12 cellular contexts compared by ENCODE assay signal in the genomic region with DNA sequence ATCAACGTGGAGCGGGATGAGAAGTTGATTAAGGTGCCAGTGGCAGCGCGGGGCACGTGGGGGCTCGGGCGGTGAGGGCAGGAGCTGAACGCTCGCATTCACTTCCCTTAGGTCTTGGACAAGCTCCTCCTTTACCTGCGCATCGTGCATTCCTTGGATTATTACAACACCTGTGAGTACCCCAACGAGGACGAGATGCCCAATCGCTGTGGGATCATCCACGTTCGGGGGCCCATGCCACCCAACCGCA. TPM values are rescaled to one million over a fixed set of nuclear protein-coding genes. Genes with fewer than 3 reads are reported as not detected.
A peak's percentile ranks its signal among the peaks of the same experiment; 100 is the strongest.
DNase-seq lines count a peak whose midpoint lies in the region; ATAC-seq and TF ChIP-seq lines count a peak whose summit lies in the region.
"Had no signal": no experiment of that assay in that cellular context is flagged by ENCODE, and none has a peak within 500 bp of the region (broad histone marks: within the 10 kb centered on the region; RNA-seq: fewer than 3 reads in every experiment).

No MANE protein-coding gene starts in this region.

- no peak for TF ChIP-seq POLR2A in transverse colon (IDR thresholded peaks at IDR 0.05)

- H3K27ac ChIP-seq in cardiac muscle cell (peak overlapping the region; percentile 2), left lung (peak overlapping the region; percentile 8 to 71), transverse colon (peak overlapping the region; percentile 94 to 100 (median 96))

- no peak for TF ChIP-seq EP300 in transverse colon (IDR thresholded peaks at IDR 0.05; ENCODE audit: low read depth)

- H3K4me1 ChIP-seq in cardiac muscle cell (ENCODE audit: low read depth), result peaks cover 22% of the 10 kb centered on the region
- peaks cover 25 to 42% of the 10 kb centered on the region in 2 donors for H3K4me1 ChIP-seq in left lung
- peaks cover 26 to 42% (median 30%) of the 10 kb centered on the region in 4 donors for H3K4me1 ChIP-seq in transverse colon

- DNase-seq in cardiac muscle cell (ENCODE audit: low read depth in 1 of 2, low spot score in 1 of 2) (no peak), Right ventricle myocardium superior (no peak), T-helper 17 cell (no peak), left lung (no peak), transverse colon (no peak), globus pallidus (ENCODE audit: low spot score) (no peak), MV-4-11 (lab: John Stamatoyannopoulos, UW) (no peak)
- DNase-seq in effector CD4-positive, alpha-beta T cell, result no peak
- DNase-seq: NCI-H345; RPMI8226; stimulated activated CD4-positive, alpha-beta T cell treated with anti-CD3 and anti-CD28 coated beads, Interleukin-12 subunit alpha, Interleukin-12 subunit beta, amount 100 ng/mL, for 4 hours had no signal

- H3K4me3 ChIP-seq in cardiac muscle cell (no peak overlapping the region), left lung (no peak overlapping the region), transverse colon (no peak overlapping the region)

- H3K36me3 Mint-ChIP-seq in T-helper 17 cell (ENCODE audit: low read depth), result peaks cover 24% of the 10 kb centered on the region

- H3K27me3 ChIP-seq in cardiac muscle cell (no peaks in the 10 kb centered on the region), left lung (peaks cover 0 to 19% of the 10 kb centered on the region in 2 donors), transverse colon (no peaks in the 10 kb centered on the region)

- peak overlapping the region; percentile 91 for H3K27ac Mint-ChIP-seq in T-helper 17 cell

- H3K27me3 Mint-ChIP-seq in T-helper 17 cell, result peaks cover 9% of the 10 kb centered on the region

- peaks cover 57% of the 10 kb centered on the region for H3K36me3 ChIP-seq in cardiac muscle cell
- peaks cover 4 to 69% of the 10 kb centered on the region in 2 donors for H3K36me3 ChIP-seq in left lung
- H3K36me3 ChIP-seq in transverse colon, result peaks cover 0 to 54% (median 25%) of the 10 kb centered on the region in 4 donors

- TF ChIP-seq CTCF in cardiac muscle cell (IDR thresholded peaks at IDR 0.05; ENCODE audit: low read depth, low read length), result no peak
- TF ChIP-seq CTCF in left lung (IDR thresholded peaks at IDR 0.05), result no peak
- no peak for TF ChIP-seq CTCF in transverse colon (IDR thresholded peaks at IDR 0.05)

- in situ Hi-C loops in transverse colon (cut with MboI; ENCODE audit: low pct_ligation_motif_present in 1 of 4, low pct_unique_long_range_greater_than_20kb in 1 of 4, low sequenced_read_pairs in 3 of 4), result no loop called here

- 89% methylated on average over 17 of the region's 17 CpGs; no CpG with 5 or more reads in 1 of the 2 donors for WGBS in transverse colon (ENCODE audit: low coverage in 1 of 2), 2 donors

- H3K4me3 Mint-ChIP-seq in T-helper 17 cell, result peak overlapping the region; percentile 90

- no peak for ATAC-seq in Right ventricle myocardium superior (ENCODE audit: poor library complexity)
- no peak for ATAC-seq in T-helper 17 cell
- no peak for ATAC-seq in left lung

- H3K9me3 ChIP-seq in cardiac muscle cell (ENCODE audit: low read depth) (no peaks in the 10 kb centered on the region), T-helper 17 cell (ENCODE audit: control insufficient read depth, low read length, poor library complexity, severe bottlenecking) (no peaks in the 10 kb centered on the region), left lung (no peaks in the 10 kb centered on the region), transverse colon (no peaks in the 10 kb centered on the region)

- peaks cover 48% of the 10 kb centered on the region for H3K4me1 Mint-ChIP-seq in T-helper 17 cell

- intact Hi-C loops in Right ventricle myocardium superior (cut with DNase I) (no loop called here), left lung (cut with DNase I) (no loop called here), transverse colon (cut with DNase I; ENCODE audit: low total_unique reads) (no loop called here)

RNA-seq across cellular contexts. Expression of gene UFSP1, which starts 2.7 kb away (rescaled TPM):
- 16.0 and 19.0 TPM in 2 replicates for total RNA-seq in cardiac muscle cell
- polyA plus RNA-seq in cardiac muscle cell, result 3.9 and 9.9 TPM in 2 replicates
- 2.2 TPM for total RNA-seq in Right ventricle myocardium superior
- 1 to 10 TPM; 1.6 to 2.2 TPM for total RNA-seq in T-helper 17 cell
- 1 to 10 TPM; 1.8 to 4.4 TPM for total RNA-seq in left lung
- total RNA-seq in transverse colon, result 10 to 100 TPM in 1 of 4 donors, 1 to 10 TPM in 2, not detected in 1; 1.3 to 19.1 (median 3.7) TPM

RNA-seq across cellular contexts. Expression of gene ACHE, which starts 8.8 kb away (rescaled TPM):
- total RNA-seq in cardiac muscle cell, result 25.6 TPM in 2 replicates
- 42.0 and 42.7 TPM in 2 replicates for polyA plus RNA-seq in cardiac muscle cell
- total RNA-seq in Right ventricle myocardium superior, result 0.65 TPM
- under 1 TPM; 0.21 to 0.25 TPM for total RNA-seq in T-helper 17 cell
- total RNA-seq in left lung, result 1 to 10 TPM; 2.4 to 3.3 TPM
- total RNA-seq in transverse colon, result 10 to 100 TPM in 3 of 4 donors, 1 to 10 TPM in 1; 3.8 to 29.9 (median 14.3) TPM
- total RNA-seq: M059J had no signal

RNA-seq across cellular contexts. Expression of gene SRRT, which starts 12.0 kb away (rescaled TPM):
- total RNA-seq in cardiac muscle cell, result 78.6 and 83.1 TPM in 2 replicates
- polyA plus RNA-seq in cardiac muscle cell, result 111 and 148 TPM in 2 replicates
- total RNA-seq in Right ventricle myocardium superior, result 61.1 TPM
- 100 to 1,000 TPM; 246 to 255 TPM for total RNA-seq in T-helper 17 cell
- 100 to 1,000 TPM in 1 of 2 donors, 10 to 100 TPM in 1; 91.4 to 119 TPM for total RNA-seq in left lung
- total RNA-seq in transverse colon, result 100 to 1,000 TPM in 2 of 4 donors, 10 to 100 TPM in 2; 64.6 to 217 (median 103) TPM

RNA-seq across cellular contexts. Expression of gene TRIP6, which starts 19.7 kb away (rescaled TPM):
- total RNA-seq in cardiac muscle cell, result 51.9 and 60.1 TPM in 2 replicates
- polyA plus RNA-seq in cardiac muscle cell, result 50.2 and 62.2 TPM in 2 replicates
- total RNA-seq in Right ventricle myocardium superior, result 12.6 TPM
- total RNA-seq in T-helper 17 cell, result 1 to 10 TPM; 8.5 to 9.8 TPM
- 10 to 100 TPM; 72.9 to 84.9 TPM for total RNA-seq in left lung
- total RNA-seq in transverse colon, result 10 to 100 TPM; 10.9 to 24.3 (median 21.2) TPM

RNA-seq across cellular contexts. Expression of gene SLC12A9, which starts 34.3 kb away (rescaled TPM):
- total RNA-seq in cardiac muscle cell (18.3 and 19.5 TPM in 2 replicates), Right ventricle myocardium superior (10.2 TPM), T-helper 17 cell (10 to 100 TPM; 43.9 to 50.9 TPM), left lung (10 to 100 TPM; 35.7 to 49.9 TPM), transverse colon (10 to 100 TPM; 21.0 to 46.2 (median 23.1) TPM)
- polyA plus RNA-seq in cardiac muscle cell, result 12.5 and 14.6 TPM in 2 replicates

Comparison
In these comparisons a context has a peak if more than half of its experiments do, and no peak if none do; other contexts are left out.
1. H3K27ac ChIP-seq: peak in every context shown above with its lines; median percentile 96 in transverse colon; 40 in left lung; 2 in cardiac muscle cell.